Comparison of ENCODE assay signal across 11 cellular contexts in the genomic region with DNA sequence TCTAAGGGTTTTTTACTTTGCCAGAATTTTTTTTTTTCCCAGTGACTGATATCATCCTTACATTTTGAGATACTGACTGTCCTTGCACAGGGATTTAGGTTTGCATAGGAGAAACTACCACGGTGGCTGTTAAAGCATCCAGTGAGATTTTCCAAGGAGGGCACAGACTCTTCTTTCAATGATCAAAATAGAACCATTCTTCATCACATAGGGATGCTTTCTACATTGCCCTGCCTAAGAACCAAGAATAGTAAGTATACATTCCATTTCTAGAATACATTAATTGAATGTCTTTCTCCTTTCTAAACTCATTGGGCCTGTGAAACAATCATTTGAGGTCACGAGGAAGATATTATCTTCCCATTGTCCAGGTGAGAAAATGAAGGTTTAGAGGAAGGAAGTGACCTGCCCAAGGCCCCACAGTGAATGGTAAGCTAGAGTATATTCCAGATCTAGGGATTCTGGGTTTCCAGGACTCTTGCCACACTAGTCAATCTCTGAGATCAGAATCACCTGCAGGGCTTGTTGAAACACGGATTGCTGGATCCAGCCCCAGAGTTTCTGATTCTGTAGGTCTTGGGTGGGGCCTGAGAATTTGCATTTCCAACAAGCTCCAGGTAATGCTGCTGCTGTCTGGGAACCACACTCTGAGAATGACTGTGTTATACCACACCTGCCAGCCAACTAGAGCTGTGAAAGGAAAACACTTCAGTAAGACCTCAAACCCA. TPM values are rescaled to one million over a fixed set of nuclear protein-coding genes. Genes with fewer than 3 reads are reported as not detected.
DNase-seq lines count a peak whose midpoint lies in the region; ATAC-seq and TF ChIP-seq lines count a peak whose summit lies in the region.
"Had no signal": no experiment of that assay in that cellular context is flagged by ENCODE, and none has a peak within 500 bp of the region (broad histone marks: within the 10 kb centered on the region; RNA-seq: fewer than 3 reads in every experiment).

No MANE protein-coding gene starts in this region.

- H3K9me3 ChIP-seq in neuronal stem cell (replicated peaks in 1 of 2; ENCODE audit: control insufficient read depth in 2 of 2, insufficient read depth in 1 of 2, low read depth in 1 of 2, low read length in 2 of 2): no peaks in the 10 kb centered on the region
- H3K9me3 ChIP-seq in BE2C: no peaks in the 10 kb centered on the region
- H3K9me3 ChIP-seq: esophagus muscularis mucosa had no signal

- H2BK12ac ChIP-seq in neuronal stem cell (ENCODE audit: low read length): no peak overlapping the region

- H4K91ac ChIP-seq in neuronal stem cell (ENCODE audit: low read depth, low read length, poor library complexity): no peak overlapping the region

- H3K4me1 ChIP-seq in neuronal stem cell (ENCODE audit: control insufficient read depth in 2 of 2, insufficient read depth in 1 of 2, low read depth in 1 of 2, low read length in 2 of 2) (peaks cover 0 to 5% of the 10 kb centered on the region in 2 donors), BE2C (no peaks in the 10 kb centered on the region)
- H3K4me1 ChIP-seq: esophagus muscularis mucosa had no signal

- no peak overlapping the region for H2BK5ac ChIP-seq in neuronal stem cell (ENCODE audit: low read length)

- no peak overlapping the region for H3K23ac ChIP-seq in neuronal stem cell (ENCODE audit: low read depth, low read length, poor library complexity)

- H3K14ac ChIP-seq in neuronal stem cell (ENCODE audit: low read length): no peak overlapping the region

- H2BK15ac ChIP-seq in neuronal stem cell (ENCODE audit: low read length): no peak overlapping the region

- DNase-seq in neuronal stem cell (ENCODE audit: low spot score) (no peak), BE2C (no peak), GF-D8 (lab: John Stamatoyannopoulos, UW) (no peak), GM03348 (ENCODE audit: low spot score) (no peak)
- DNase-seq: NCI-H510A treated with DMSO at 0.1 percent for 48 hours, retina had no signal

- H3K27ac ChIP-seq in neuronal stem cell (replicated peaks; ENCODE audit: low read length): no peak overlapping the region
- H3K27ac ChIP-seq: esophagus muscularis mucosa had no signal

- TF ChIP-seq CTCF in BE2C (IDR thresholded peaks at IDR 0.05; ENCODE audit: low read depth, low read length): no peak

- no peak overlapping the region for H2BK120ac ChIP-seq in neuronal stem cell (ENCODE audit: low read depth, low read length)

- peak; percentile 37 for ATAC-seq in GM18498 (IDR thresholded peaks at IDR 0.05; ENCODE audit: unreplicated experiment)
- ATAC-seq in GM21619 (IDR thresholded peaks at IDR 0.05; ENCODE audit: unreplicated experiment): peak; percentile 41
- peak; percentile 3 for ATAC-seq in HG03571 (IDR thresholded peaks at IDR 0.05; ENCODE audit: unreplicated experiment)
- peak; percentile 77 for ATAC-seq in esophagus mucosa

- no peak overlapping the region for H3K4me2 ChIP-seq in neuronal stem cell (ENCODE audit: insufficient read depth, low read length, poor library complexity, severe bottlenecking)

- H3K36me3 ChIP-seq in neuronal stem cell (replicated peaks in 1 of 2; ENCODE audit: control insufficient read depth in 2 of 2, insufficient read depth in 2 of 2, low read length in 2 of 2): no peaks in the 10 kb centered on the region
- no peaks in the 10 kb centered on the region for H3K36me3 ChIP-seq in BE2C
- H3K36me3 ChIP-seq: esophagus muscularis mucosa had no signal

- no peak overlapping the region for H4K8ac ChIP-seq in neuronal stem cell (ENCODE audit: low read depth, low read length)

- H3K4ac ChIP-seq in neuronal stem cell (ENCODE audit: low read length): no peak overlapping the region

- no peaks in the 10 kb centered on the region for H3K79me1 ChIP-seq in neuronal stem cell (ENCODE audit: low read depth, low read length)

- H3K9ac ChIP-seq in neuronal stem cell (ENCODE audit: low read depth, low read length, poor library complexity): no peak overlapping the region

- H2AK5ac ChIP-seq in neuronal stem cell (ENCODE audit: low read depth, low read length): no peak overlapping the region

- peaks cover 0 to 13% (median 0%) of the 10 kb centered on the region in 3 experiments for H3K27me3 ChIP-seq in neuronal stem cell (ENCODE audit: control insufficient read depth in 3 of 3, insufficient read depth in 3 of 3, low read depth in 1 of 3, low read length in 3 of 3)
- H3K27me3 ChIP-seq in BE2C: no peaks in the 10 kb centered on the region

- H3K4me3 ChIP-seq in neuronal stem cell (ENCODE audit: low read length in 2 of 2): no peak overlapping the region
- no peak overlapping the region for H3K4me3 ChIP-seq in BE2C (ENCODE audit: low read depth, low read length)
- H3K4me3 ChIP-seq: esophagus muscularis mucosa had no signal

- no peak overlapping the region for H2AFZ ChIP-seq in neuronal stem cell (ENCODE audit: low read length)

- H3K18ac ChIP-seq in neuronal stem cell (ENCODE audit: low read length): no peak overlapping the region

- no CpG with 5 or more reads among the region's 3 CpGs for WGBS in neuronal stem cell (ENCODE audit: extremely low coverage in 2 of 2, insufficient read length in 2 of 2, insufficient replicate concordance in 1 of 2), 2 donors

RNA-seq across cellular contexts. Expression of a gene that starts 17.7 kb away (rescaled TPM):
- total RNA-seq in esophagus mucosa: 120 TPM
- polyA plus RNA-seq in neuronal stem cell (2013, experiment 1 of 2): 0.14 TPM
- polyA plus RNA-seq in neuronal stem cell (2013, experiment 2 of 2): 0.18 TPM
- 0.34 TPM for polyA plus RNA-seq in BE2C (2012; ENCODE audit: insufficient read depth, insufficient read length, low read depth)

Comparison
In these comparisons a context has a peak if more than half of its experiments do, and no peak if none do; other contexts are left out.
1. ATAC-seq: peak in every context shown above with its lines; median percentile 77 in esophagus mucosa; 41 in GM21619; 37 in GM18498; 3 in HG03571.